ENCODE assay signal across 8 cellular contexts in genomic region chr2:151437630-151438029, GRCh38. TPM values are rescaled to one million over a fixed set of nuclear protein-coding genes. Genes with fewer than 3 reads are reported as not detected.
DNase-seq lines count a peak whose midpoint lies in the region; ATAC-seq, FAIRE-seq and TF ChIP-seq lines count a peak whose summit lies in the region.

No MANE protein-coding gene starts in this region.

- no peaks in the 10 kb centered on the region for H3K4me1 Mint-ChIP-seq in stimulated activated naive B cell treated with anti-CD40 and anti-IgM and Interleukin-4, amounts not matched to agents 10 μg/mL and 1 μg/mL and 100 μg/mL, for 72 hours

- peaks cover 84% of the 10 kb centered on the region for H3K36me3 ChIP-seq in SK-N-MC (ENCODE audit: insufficient read depth, low read length)

- peak overlapping the region; percentile 31 for H3K27ac Mint-ChIP-seq in stimulated activated naive B cell treated with anti-CD40 and anti-IgM and Interleukin-4, amounts not matched to agents 10 μg/mL and 1 μg/mL and 100 μg/mL, for 72 hours

- peaks cover 17 to 18% of the 10 kb centered on the region in 2 donors for H3K36me3 Mint-ChIP-seq in stimulated activated naive B cell treated with anti-CD40 and anti-IgM and Interleukin-4, amounts not matched to agents 10 μg/mL and 1 μg/mL and 100 μg/mL, for 72 hours

- H3K4me3 Mint-ChIP-seq in stimulated activated naive B cell treated with anti-CD40 and anti-IgM and Interleukin-4, amounts not matched to agents 10 μg/mL and 1 μg/mL and 100 μg/mL, for 72 hours, result no peak overlapping the region

- H3K27me3 Mint-ChIP-seq in stimulated activated naive B cell treated with anti-CD40 and anti-IgM and Interleukin-4, amounts not matched to agents 10 μg/mL and 1 μg/mL and 100 μg/mL, for 72 hours, result no peaks in the 10 kb centered on the region

- ATAC-seq in stimulated activated naive B cell treated with anti-CD40 and anti-IgM and Interleukin-4, amounts not matched to agents 10 μg/mL and 1 μg/mL and 100 μg/mL, for 72 hours (replicated peaks), result peak; percentile 45 to 68
- no peak for ATAC-seq in HG03571 (IDR thresholded peaks at IDR 0.05; ENCODE audit: unreplicated experiment)

- peak; percentile 27 for FAIRE-seq in GM12892 (lab: Jason Lieb, UNC)

- no peak overlapping the region for H3K27ac ChIP-seq in SK-N-MC

- no peaks in the 10 kb centered on the region for H3K9me3 Mint-ChIP-seq in stimulated activated naive B cell treated with anti-CD40 and anti-IgM and Interleukin-4, amounts not matched to agents 10 μg/mL and 1 μg/mL and 100 μg/mL, for 72 hours

- TF ChIP-seq POLR2A in GM12892 (IDR thresholded peaks at IDR 0.05; ENCODE audit: low read depth, low read length), result no peak

- no peak for DNase-seq in AG09319 (ENCODE audit: extremely low read depth, low read depth)
- no peak for DNase-seq in GM12892 (ENCODE audit: insufficient read length)
- peak; percentile 26 for DNase-seq in SK-N-MC (ENCODE audit: low read depth, low spot score)
- peak; percentile 21 for DNase-seq in foreskin melanocyte
- no peak for DNase-seq in stimulated activated naive B cell treated with anti-CD40 and anti-IgM and Interleukin-4, amounts not matched to agents 10 μg/mL and 1 μg/mL and 100 μg/mL, for 72 hours
- no peak for DNase-seq in posterior cingulate gyrus
- DNase-seq in GF-D8 (lab: John Stamatoyannopoulos, UW), result no peak

- H3K4me3 ChIP-seq in SK-N-MC, result no peak overlapping the region

- H3K9ac ChIP-seq in SK-N-MC (ENCODE audit: insufficient read length), result no peak overlapping the region

- H3K9me3 ChIP-seq in SK-N-MC (ENCODE audit: low read depth, low read length), result no peaks in the 10 kb centered on the region

- intact Hi-C loops in posterior cingulate gyrus (cut with DNase I), result no loop called here

- peak; percentile 42 for TF ChIP-seq CTCF in AG09319 (IDR thresholded peaks at IDR 0.05; ENCODE audit: low read depth, low read length)

RNA-seq across cellular contexts. Expression of gene RIF1, which starts 27.9 kb away (rescaled TPM):
- 21.9 TPM for polyA plus RNA-seq in GM12892 (2012; ENCODE audit: missing spikeins)

Comparison
In these comparisons a context has a peak if more than half of its experiments do, and no peak if none do; other contexts are left out.
1. DNase-seq: peak in SK-N-MC (single experiment) and foreskin melanocyte (single experiment); none in AG09319 (single experiment), GM12892 (single experiment), stimulated activated naive B cell treated with anti-CD40 and anti-IgM and Interleukin-4, amounts not matched to agents 10 μg/mL and 1 μg/mL and 100 μg/mL, for 72 hours (single experiment), posterior cingulate gyrus (0 of 10) and GF-D8 (single experiment).